In genomic region chr9:134171316-134172197, GRCh38 we compare ENCODE assay signal across 12 cellular contexts. TPM values are rescaled to one million over a fixed set of nuclear protein-coding genes. Genes with fewer than 3 reads are reported as not detected.
DNase-seq lines count a peak whose midpoint lies in the region; ATAC-seq and TF ChIP-seq lines count a peak whose summit lies in the region.
"Had no signal": no experiment of that assay in that cellular context is flagged by ENCODE, and none has a peak within 500 bp of the region (broad histone marks: within the 10 kb centered on the region; RNA-seq: fewer than 3 reads in every experiment).

No MANE protein-coding gene starts in this region.

- WGBS in psoas muscle, 3 donors, result 74 to 79% (median 74%) methylated on average over 22 to 23 of the region's 23 CpGs
- WGBS in mesendoderm (ENCODE audit: extremely low coverage, insufficient coverage, low lambda C conversion rate), result no CpG with 5 or more reads among the region's 23 CpGs

- H2BK15ac ChIP-seq in mesendoderm (replicated peaks; ENCODE audit: low read depth), result no peak overlapping the region

- H3K9me3 ChIP-seq in SK-N-MC (ENCODE audit: low read depth, low read length), result no peaks in the 10 kb centered on the region
- no peaks in the 10 kb centered on the region for H3K9me3 ChIP-seq in psoas muscle

- H3K27ac ChIP-seq in SK-N-MC (peak overlapping the region; percentile 69), psoas muscle (peak overlapping the region; percentile 36), mesendoderm (ENCODE audit: low read depth, low read length) (no peak overlapping the region)
- H3K27ac ChIP-seq: C4-2B had no signal

- no peak overlapping the region for H3K18ac ChIP-seq in mesendoderm (ENCODE audit: low read length)

- TF ChIP-seq CTCF in BJ (IDR thresholded peaks at IDR 0.05; ENCODE audit: insufficient read depth, low read depth, low read length), result no peak
- TF ChIP-seq CTCF in fibroblast of pulmonary artery (IDR thresholded peaks at IDR 0.05; ENCODE audit: low read length, missing control alignments), result no peak
- TF ChIP-seq CTCF in psoas muscle (IDR thresholded peaks at IDR 0.05), result no peak

- H3K9ac ChIP-seq in SK-N-MC (ENCODE audit: insufficient read length) (peak overlapping the region; percentile 22), mesendoderm (ENCODE audit: low read length) (no peak overlapping the region)

- no peak overlapping the region for H2AK5ac ChIP-seq in mesendoderm (ENCODE audit: low read length)

- H3K79me2 ChIP-seq in mesendoderm (ENCODE audit: control insufficient read depth, insufficient read depth, low read length), result no peaks in the 10 kb centered on the region

- H4K5ac ChIP-seq in mesendoderm (ENCODE audit: low read length), result no peak overlapping the region

- H3K4me3 ChIP-seq in BJ (ENCODE audit: low read depth, low read length), result no peak overlapping the region
- H3K4me3 ChIP-seq in SK-N-MC, result no peak overlapping the region
- no peak overlapping the region for H3K4me3 ChIP-seq in fibroblast of pulmonary artery (replicated peaks; ENCODE audit: low read depth, low read length)
- no peak overlapping the region for H3K4me3 ChIP-seq in psoas muscle
- no peak overlapping the region for H3K4me3 ChIP-seq in mesendoderm (ENCODE audit: low read length)

- no peak overlapping the region for H4K8ac ChIP-seq in mesendoderm (ENCODE audit: low read depth, low read length)

- ATAC-seq in psoas muscle, result no peak
- ATAC-seq in GM19463 (IDR thresholded peaks at IDR 0.05; ENCODE audit: unreplicated experiment), result no peak
- ATAC-seq in HG02973 (IDR thresholded peaks at IDR 0.05; ENCODE audit: unreplicated experiment), result no peak

- no peaks in the 10 kb centered on the region for H3K79me1 ChIP-seq in mesendoderm (ENCODE audit: low read length)

- H3K36me3 ChIP-seq in BJ (ENCODE audit: control insufficient read depth, insufficient read depth, low read length), result no peaks in the 10 kb centered on the region
- H3K36me3 ChIP-seq in SK-N-MC (ENCODE audit: insufficient read depth, low read length), result no peaks in the 10 kb centered on the region
- no peaks in the 10 kb centered on the region for H3K36me3 ChIP-seq in psoas muscle (ENCODE audit: insufficient read depth in 1 of 2, low read depth in 1 of 2)
- H3K36me3 ChIP-seq in mesendoderm (ENCODE audit: control insufficient read depth, insufficient read depth, low read length), result no peaks in the 10 kb centered on the region

- DNase-seq in BJ (ENCODE audit: low read depth) (peak; percentile 54), SK-N-MC (ENCODE audit: low read depth, low spot score) (no peak), fibroblast of pulmonary artery (ENCODE audit: low read depth) (peak; percentile 42), psoas muscle (peak; percentile 41 to 62), NCI-H2107 (lab: John Stamatoyannopoulos, UW) (no peak), mesendoderm (no peak)
- DNase-seq: glutamatergic neuron, NCI-H187, retina had no signal

- H3K4me1 ChIP-seq in psoas muscle (peaks cover 5% of the 10 kb centered on the region), mesendoderm (ENCODE audit: control insufficient read depth, low read depth, low read length) (no peaks in the 10 kb centered on the region)

- H3K4ac ChIP-seq in mesendoderm (ENCODE audit: low read depth, low read length), result no peak overlapping the region

- CTCF ChIA-PET in BJ (lab: Yijun Ruan, JAX), result interaction anchor here (0.6 to 6.2 kb wide), 35 partner anchors 9 to 606 kb away, joined by 3 to 175 read pairs (median 4); no protein-coding TSS in a partner anchor

- intact Hi-C loops in psoas muscle (cut with DNase I), result loop anchor here (2.0 to 10.0 kb wide), 6 partner anchors 46 to 573 kb away; partner anchors contain the start of gene RXRA (in 1 of the 2)

- H2BK120ac ChIP-seq in mesendoderm (ENCODE audit: low read depth, low read length), result no peak overlapping the region

- POLR2A ChIA-PET in BJ (lab: Charles Lee), result interaction anchor here (0.6 to 1.0 kb wide), 4 partner anchors 15 to 415 kb away, joined by 3 to 4 read pairs (median 4); no protein-coding TSS in a partner anchor

- H2BK5ac ChIP-seq in mesendoderm (ENCODE audit: low read length), result no peak overlapping the region

- no peak overlapping the region for H3K4me2 ChIP-seq in mesendoderm (ENCODE audit: low read length)

- H3K56ac ChIP-seq in mesendoderm (ENCODE audit: low read length), result no peak overlapping the region

- H3K23ac ChIP-seq in mesendoderm (ENCODE audit: low read length), result no peak overlapping the region

- H3K27me3 ChIP-seq in BJ (ENCODE audit: control insufficient read depth, insufficient read depth, low read length), result peaks cover 7% of the 10 kb centered on the region
- no peaks in the 10 kb centered on the region for H3K27me3 ChIP-seq in psoas muscle (ENCODE audit: insufficient read depth in 3 of 3, low read length in 2 of 3)
- no peaks in the 10 kb centered on the region for H3K27me3 ChIP-seq in mesendoderm (ENCODE audit: insufficient read depth, low read length, poor library complexity)

RNA-seq across cellular contexts. Expression of gene RNU6ATAC, which starts 7.2 kb away (rescaled TPM):
- not detected in 2 replicates for polyA plus RNA-seq in BJ (2011; rRNA removed)
- polyA minus RNA-seq in BJ (2011; rRNA and poly(A)+ RNA removed), result under 0.01 TPM in 2 replicates
- 100 to 1,000 TPM in 2 of 4 donors, 10 to 100 TPM in 2; 13.1 to 120 (median 74.0) TPM for total RNA-seq in psoas muscle
- not detected for polyA plus RNA-seq in psoas muscle
- not detected for polyA plus RNA-seq in mesendoderm (2013, experiment 1 of 2)
- not detected for polyA plus RNA-seq in mesendoderm (2013, experiment 2 of 2)

RNA-seq across cellular contexts. Expression of gene WDR5, which starts 35.7 kb away (rescaled TPM):
- polyA plus RNA-seq in BJ (2011; rRNA removed) (23.8 and 24.4 TPM in 2 replicates), psoas muscle (10 to 100 TPM; 23.2 to 52.0 (median 49.5) TPM)
- polyA minus RNA-seq in BJ (2011; rRNA and poly(A)+ RNA removed), result 15.9 and 18.4 TPM in 2 replicates
- 10 to 100 TPM; 21.4 to 34.1 (median 29.6) TPM for total RNA-seq in psoas muscle
- polyA plus RNA-seq in mesendoderm (2013, experiment 1 of 2), result 50.8 TPM
- polyA plus RNA-seq in mesendoderm (2013, experiment 2 of 2), result 52.5 TPM

Comparison
In these comparisons a context has a peak if more than half of its experiments do, and no peak if none do; other contexts are left out.
1. DNase-seq: peak in BJ (single experiment), fibroblast of pulmonary artery (single experiment) and psoas muscle (2 of 2); none in SK-N-MC (single experiment), NCI-H2107 (single experiment) and mesendoderm (single experiment).